ENCODE assay signal across 11 cellular contexts in the genomic region with DNA sequence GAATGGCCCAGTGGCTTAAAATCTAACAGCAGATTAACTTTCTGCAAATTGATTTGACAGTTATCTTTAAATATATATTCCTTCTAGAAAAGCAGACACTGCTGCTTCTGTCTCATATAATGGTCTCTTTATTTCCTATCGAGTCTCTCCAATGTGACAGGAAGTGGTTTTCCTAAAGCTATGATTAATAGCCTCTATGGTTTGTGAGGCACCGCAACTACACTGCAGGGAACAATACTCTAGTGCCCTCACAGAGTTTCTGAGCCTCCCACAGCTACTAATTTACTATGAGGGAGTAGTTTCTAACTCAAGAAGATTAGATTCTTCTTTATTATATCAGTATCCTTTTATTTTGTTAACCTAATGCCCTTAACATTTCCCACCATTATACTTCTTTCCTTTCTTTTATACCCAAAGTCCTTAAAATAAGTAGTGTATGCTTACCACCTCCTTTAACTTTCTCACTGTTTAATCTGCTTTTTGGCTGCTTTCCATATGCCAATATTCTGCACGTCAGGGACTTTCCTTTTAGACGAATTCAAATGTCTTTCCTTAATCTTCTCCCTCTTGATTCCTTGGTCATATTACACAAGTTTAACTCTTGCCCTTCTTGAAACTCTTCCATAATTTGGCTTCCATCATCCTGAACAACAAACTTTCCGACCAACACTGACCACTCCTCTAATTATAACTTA.
A peak's percentile ranks its signal among the peaks of the same experiment; 100 is the strongest.
DNase-seq lines count a peak whose midpoint lies in the region; ATAC-seq and TF ChIP-seq lines count a peak whose summit lies in the region.
"Had no signal": no experiment of that assay in that cellular context is flagged by ENCODE, and none has a peak within 500 bp of the region (broad histone marks: within the 10 kb centered on the region; RNA-seq: fewer than 3 reads in every experiment).

No MANE protein-coding gene starts in this region.

- no peak overlapping the region for H3K4me3 ChIP-seq in RWPE2 (ENCODE audit: severe bottlenecking)
- H3K4me3 ChIP-seq: heart left ventricle had no signal

- peaks cover 22% of the 10 kb centered on the region for H3K9me3 Mint-ChIP-seq in activated T-cell treated with anti-CD3 and anti-CD28 coated beads, Interleukin-2, amount 50 U/mL, for 24 hours
- H3K9me3 Mint-ChIP-seq in effector memory CD8-positive, alpha-beta T cell = peaks cover 0 to 4% of the 10 kb centered on the region in 2 donors

- peak overlapping the region; percentile 0 for H3K4me3 Mint-ChIP-seq in activated T-cell treated with anti-CD3 and anti-CD28 coated beads, Interleukin-2, amount 50 U/mL, for 24 hours
- H3K4me3 Mint-ChIP-seq in effector memory CD8-positive, alpha-beta T cell = no peak overlapping the region
- H3K4me3 Mint-ChIP-seq: activated B cell treated with CpG ODN at 0.5 μM for 24 hours had no signal

- no peak for TF ChIP-seq CTCF in RWPE2 (IDR thresholded peaks at IDR 0.05; ENCODE audit: poor library complexity, severe bottlenecking)

- H3K27me3 ChIP-seq in RWPE2 (ENCODE audit: insufficient read depth, poor library complexity, severe bottlenecking) = no peaks in the 10 kb centered on the region
- H3K27me3 ChIP-seq: heart left ventricle had no signal

- DNase-seq in activated T-cell treated with anti-CD3 and anti-CD28 coated beads, Interleukin-2, amount 50 U/mL, for 24 hours = no peak
- no peak for DNase-seq in activated T-cell treated with anti-CD3 and anti-CD28 coated beads, Interleukin-2, amount 50 U/mL, for 48 hours
- no peak for DNase-seq in RWPE2 (ENCODE audit: low spot score)
- DNase-seq in effector memory CD8-positive, alpha-beta T cell = no peak
- no peak for DNase-seq in stimulated activated naive CD8-positive, alpha-beta T cell treated with anti-CD3 and anti-CD28 coated beads, Interleukin-15, Interleukin-2, amounts not matched to agents 100 U/mL and 50 U/mL, for 24 hours
- no peak for DNase-seq in NCI-H146 (lab: John Stamatoyannopoulos, UW)
- DNase-seq: activated B cell treated with CpG ODN at 0.5 μM for 24 hours, heart left ventricle had no signal

- H3K27me3 Mint-ChIP-seq in activated T-cell treated with anti-CD3 and anti-CD28 coated beads, Interleukin-2, amount 50 U/mL, for 24 hours = no peaks in the 10 kb centered on the region
- H3K27me3 Mint-ChIP-seq in effector memory CD8-positive, alpha-beta T cell = no peaks in the 10 kb centered on the region
- H3K27me3 Mint-ChIP-seq: activated B cell treated with CpG ODN at 0.5 μM for 24 hours had no signal

- H3K27ac Mint-ChIP-seq in activated T-cell treated with anti-CD3 and anti-CD28 coated beads, Interleukin-2, amount 50 U/mL, for 24 hours = peak overlapping the region; percentile 58
- H3K27ac Mint-ChIP-seq in effector memory CD8-positive, alpha-beta T cell = no peak overlapping the region
- H3K27ac Mint-ChIP-seq: activated B cell treated with CpG ODN at 0.5 μM for 24 hours had no signal

- peaks cover 8% of the 10 kb centered on the region for H3K36me3 Mint-ChIP-seq in activated T-cell treated with anti-CD3 and anti-CD28 coated beads, Interleukin-2, amount 50 U/mL, for 24 hours (ENCODE audit: low read depth)
- H3K36me3 Mint-ChIP-seq in effector memory CD8-positive, alpha-beta T cell (ENCODE audit: insufficient read depth) = no peaks in the 10 kb centered on the region

- H3K4me1 Mint-ChIP-seq in activated T-cell treated with anti-CD3 and anti-CD28 coated beads, Interleukin-2, amount 50 U/mL, for 24 hours (ENCODE audit: low read depth) = peaks cover 26% of the 10 kb centered on the region
- peaks cover 7 to 12% of the 10 kb centered on the region in 2 donors for H3K4me1 Mint-ChIP-seq in effector memory CD8-positive, alpha-beta T cell (ENCODE audit: low read depth in 2 of 2)
- H3K4me1 Mint-ChIP-seq: activated B cell treated with CpG ODN at 0.5 μM for 24 hours had no signal

- peaks cover 29% of the 10 kb centered on the region for H3K4me1 ChIP-seq in RWPE2 (ENCODE audit: insufficient read depth, poor library complexity, severe bottlenecking)

- peak overlapping the region; percentile 67 for H3K27ac ChIP-seq in RWPE2 (ENCODE audit: poor library complexity, severe bottlenecking)
- H3K27ac ChIP-seq: C4-2B had no signal

- H3K9me3 ChIP-seq in RWPE2 (ENCODE audit: severe bottlenecking) = peaks cover 5% of the 10 kb centered on the region

- no peaks in the 10 kb centered on the region for H3K36me3 ChIP-seq in RWPE2 (ENCODE audit: low read depth)
- H3K36me3 ChIP-seq: heart left ventricle had no signal

- ATAC-seq in RWPE2 (ENCODE audit: low read depth) (peak; percentile 43; the same call in 1 of the 3 replicates), GM18861 (IDR thresholded peaks at IDR 0.05; ENCODE audit: unreplicated experiment) (no peak), HG02938 (IDR thresholded peaks at IDR 0.05; ENCODE audit: unreplicated experiment) (no peak)
- ATAC-seq in effector memory CD8-positive, alpha-beta T cell (replicated peaks) = peak; percentile 45
- peak; percentile 99 for ATAC-seq in stimulated activated naive CD8-positive, alpha-beta T cell treated with anti-CD3 and anti-CD28 coated beads, Interleukin-15, Interleukin-2, amounts not matched to agents 100 U/mL and 50 U/mL, for 24 hours

Comparison
In these comparisons a context has a peak if more than half of its experiments do, and no peak if none do; other contexts are left out.
1. ATAC-seq: peak in RWPE2 (single experiment), effector memory CD8-positive, alpha-beta T cell (single experiment) and stimulated activated naive CD8-positive, alpha-beta T cell treated with anti-CD3 and anti-CD28 coated beads, Interleukin-15, Interleukin-2, amounts not matched to agents 100 U/mL and 50 U/mL, for 24 hours (single experiment); none in GM18861 (single experiment) and HG02938 (single experiment).